16 cellular contexts compared by ENCODE assay signal in the genomic region with DNA sequence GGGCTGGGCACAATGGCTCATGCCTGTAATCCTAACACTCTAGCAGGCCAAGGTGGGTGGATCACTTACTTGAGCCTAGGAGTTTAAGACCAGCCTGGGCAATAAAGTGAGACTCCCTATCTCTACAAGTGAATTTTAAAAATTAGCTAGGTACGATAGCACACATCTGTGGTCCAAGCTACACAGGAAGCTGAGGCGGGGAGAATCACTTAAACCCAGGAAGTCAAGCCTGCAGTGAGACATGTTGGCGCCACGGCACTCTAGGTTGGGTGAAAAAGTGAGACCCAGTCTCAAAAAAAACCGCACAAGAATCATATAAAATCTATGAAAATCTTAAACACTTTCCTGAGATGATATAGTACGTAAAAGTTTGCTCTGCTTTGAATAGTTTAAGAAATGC. TPM values are rescaled to one million over a fixed set of nuclear protein-coding genes. Genes with fewer than 3 reads are reported as not detected.
DNase-seq lines count a peak whose midpoint lies in the region; ATAC-seq and TF ChIP-seq lines count a peak whose summit lies in the region.
"Had no signal": no experiment of that assay in that cellular context is flagged by ENCODE, and none has a peak within 500 bp of the region (broad histone marks: within the 10 kb centered on the region; RNA-seq: fewer than 3 reads in every experiment).

No MANE protein-coding gene starts in this region.

- H3K27me3 ChIP-seq in CD8-positive, alpha-beta memory T cell (ENCODE audit: insufficient read depth, low read length, poor library complexity, severe bottlenecking), result no peaks in the 10 kb centered on the region

- no peak overlapping the region for H2AFZ ChIP-seq in OCI-LY7 (ENCODE audit: low read length)

- peak overlapping the region in 6 of 8 donors; percentile 40 to 81 (median 64) for H3K27ac Mint-ChIP-seq in CD8-positive, alpha-beta memory T cell
- peak overlapping the region in 2 of 3 donors; percentile 67 to 73 for H3K27ac Mint-ChIP-seq in IgD-negative memory B cell
- H3K27ac Mint-ChIP-seq in effector memory CD8-positive, alpha-beta T cell, result peak overlapping the region; percentile 26 to 55
- H3K27ac Mint-ChIP-seq in nephron progenitor cell, result peak overlapping the region; percentile 73
- H3K27ac Mint-ChIP-seq: B cell; CD4-positive, alpha-beta T cell had no signal

- no peak for ATAC-seq in effector memory CD8-positive, alpha-beta T cell (replicated peaks)

- H3K4me3 Mint-ChIP-seq in CD8-positive, alpha-beta memory T cell, result peak overlapping the region in 2 of 7 donors; percentile 3 to 28
- H3K4me3 Mint-ChIP-seq in IgD-negative memory B cell (peak overlapping the region in 1 of 4 donors; percentile 43), nephron progenitor cell (no peak overlapping the region)
- H3K4me3 Mint-ChIP-seq in effector memory CD8-positive, alpha-beta T cell, result no peak overlapping the region
- H3K4me3 Mint-ChIP-seq: B cell; CD4-positive, alpha-beta T cell; H9 had no signal

- H3K36me3 ChIP-seq in CD8-positive, alpha-beta memory T cell (ENCODE audit: insufficient read depth, low read length), result peaks cover 2% of the 10 kb centered on the region
- peaks cover 51% of the 10 kb centered on the region for H3K36me3 ChIP-seq in OCI-LY7 (ENCODE audit: insufficient read depth, low read length)

- H3K27ac ChIP-seq in CD8-positive, alpha-beta memory T cell (ENCODE audit: low read depth, low read length), result no peak overlapping the region
- no peak overlapping the region for H3K27ac ChIP-seq in OCI-LY7 (ENCODE audit: low read depth, low read length, poor library complexity, severe bottlenecking)

- BruUV-seq in OCI-LY7 (replicated peaks; lab: Mats Ljungman, UMichigan), result no TSS peak

- H3K9me3 ChIP-seq in CD8-positive, alpha-beta memory T cell (ENCODE audit: low read length), result no peaks in the 10 kb centered on the region
- H3K9me3 ChIP-seq in OCI-LY7 (ENCODE audit: low read length), result no peaks in the 10 kb centered on the region

- POLR2A ChIA-PET in CD8-positive, alpha-beta memory T cell (lab: Charles Lee), result interaction anchor here (0.8 kb wide), 1 partner anchor 241 kb away, joined by 6 read pairs; no protein-coding TSS in a partner anchor
- POLR2A ChIA-PET in OCI-LY7 (lab: Charles Lee), result interaction anchor here (0.7 kb wide), 1 partner anchor 250 kb away, joined by 3 read pairs; the partner anchor contains the start of gene SLC35A3

- no peaks in the 10 kb centered on the region for H3K27me3 Mint-ChIP-seq in CD8-positive, alpha-beta memory T cell
- H3K27me3 Mint-ChIP-seq in IgD-negative memory B cell (no peaks in the 10 kb centered on the region), nephron progenitor cell (ENCODE audit: low read depth, poor library complexity) (no peaks in the 10 kb centered on the region)
- no peaks in the 10 kb centered on the region for H3K27me3 Mint-ChIP-seq in effector memory CD8-positive, alpha-beta T cell
- H3K27me3 Mint-ChIP-seq: B cell; CD4-positive, alpha-beta T cell had no signal

- H3K36me3 Mint-ChIP-seq in CD8-positive, alpha-beta memory T cell, result peaks cover 12 to 53% (median 18%) of the 10 kb centered on the region in 3 donors
- H3K36me3 Mint-ChIP-seq in IgD-negative memory B cell (peaks cover 10% of the 10 kb centered on the region), nephron progenitor cell (ENCODE audit: low read depth) (peaks cover 18% of the 10 kb centered on the region)
- peaks cover 24% of the 10 kb centered on the region for H3K36me3 Mint-ChIP-seq in effector memory CD8-positive, alpha-beta T cell (ENCODE audit: insufficient read depth)

- H3K79me2 ChIP-seq in OCI-LY7 (ENCODE audit: insufficient read depth, low read depth, low read length), result no peaks in the 10 kb centered on the region

- peaks cover 5 to 18% (median 15%) of the 10 kb centered on the region in 3 donors for H3K4me1 Mint-ChIP-seq in CD8-positive, alpha-beta memory T cell
- H3K4me1 Mint-ChIP-seq in IgD-negative memory B cell (no peaks in the 10 kb centered on the region), nephron progenitor cell (no peaks in the 10 kb centered on the region)
- H3K4me1 Mint-ChIP-seq in effector memory CD8-positive, alpha-beta T cell (ENCODE audit: low read depth in 2 of 2), result peaks cover 0 to 12% of the 10 kb centered on the region in 2 donors
- H3K4me1 Mint-ChIP-seq: B cell, H9 had no signal

- no peak overlapping the region for H3K4me2 ChIP-seq in OCI-LY7 (ENCODE audit: low read length)

- CTCF ChIA-PET in CD8-positive, alpha-beta memory T cell (lab: Charles Lee), result no interaction called here
- CTCF ChIA-PET in OCI-LY7 (lab: Charles Lee; ENCODE audit: unreplicated experiment), result interaction anchor here (0.6 kb wide), 1 partner anchor 31 kb away, joined by 3 read pairs; no protein-coding TSS in a partner anchor

- no peaks in the 10 kb centered on the region for H3K4me1 ChIP-seq in CD8-positive, alpha-beta memory T cell (ENCODE audit: insufficient read depth, low read length)
- H3K4me1 ChIP-seq in OCI-LY7 (ENCODE audit: insufficient read depth, low read length, poor library complexity, severe bottlenecking), result no peaks in the 10 kb centered on the region

- H3K9me3 Mint-ChIP-seq in CD8-positive, alpha-beta memory T cell, result no peaks in the 10 kb centered on the region
- H3K9me3 Mint-ChIP-seq in IgD-negative memory B cell (no peaks in the 10 kb centered on the region), nephron progenitor cell (no peaks in the 10 kb centered on the region)
- no peaks in the 10 kb centered on the region for H3K9me3 Mint-ChIP-seq in effector memory CD8-positive, alpha-beta T cell
- H3K9me3 Mint-ChIP-seq: CD4-positive, alpha-beta T cell; H9 had no signal

- no peaks in the 10 kb centered on the region for H3K9me2 ChIP-seq in OCI-LY7 (ENCODE audit: insufficient read depth, low read length)

- TF ChIP-seq CTCF in nephron progenitor cell (IDR thresholded peaks at IDR 0.05) (no peak), OCI-LY7 (conservative IDR thresholded peaks at IDR 0.05; ENCODE audit: low read length) (no peak)

- H4K20me1 ChIP-seq in OCI-LY7 (ENCODE audit: insufficient read depth, low read length), result no peaks in the 10 kb centered on the region

- DNase-seq in CD8-positive, alpha-beta memory T cell, result no peak
- DNase-seq in effector memory CD8-positive, alpha-beta T cell, result no peak
- DNase-seq in nephron progenitor cell (no peak), OCI-LY7 (ENCODE audit: low spot score) (no peak), NCI-H1417 (lab: John Stamatoyannopoulos, UW) (no peak), mesenteric fat pad (ENCODE audit: low spot score) (no peak)
- DNase-seq: C1 segment of cervical spinal cord; CD4-positive, alpha-beta T cell; DMS153; DMS79 treated with DMSO at 0.1 percent for 48 hours; GDM1; GOT3; H9 had no signal

- intact Hi-C loops in OCI-LY7 (cut with micrococcal nuclease; ENCODE audit: unreplicated experiment), result no loop called here

- H3K4me3 ChIP-seq in CD8-positive, alpha-beta memory T cell (ENCODE audit: low read length), result no peak overlapping the region
- H3K4me3 ChIP-seq in OCI-LY7 (ENCODE audit: low read depth, low read length, poor library complexity, severe bottlenecking), result no peak overlapping the region

RNA-seq across cellular contexts. Expression of gene DBT, which starts 30.2 kb away (rescaled TPM):
- 10 to 100 TPM; 13.6 to 13.9 TPM for total RNA-seq in CD8-positive, alpha-beta memory T cell
- polyA plus RNA-seq in CD8-positive, alpha-beta memory T cell, result 6.0 TPM
- polyA plus RNA-seq in IgD-negative memory B cell, result 4.6 TPM
- 1.8 and 3.3 TPM in 2 replicates for total RNA-seq in OCI-LY7 (2014; rRNA removed; shearing (Covaris generic))
- total RNA-seq in OCI-LY7 (2022) (11.4 and 13.6 TPM in 2 replicates), mesenteric fat pad (9.3 TPM)

RNA-seq across cellular contexts. Expression of gene LRRC39, which starts 41.4 kb away (rescaled TPM):
- under 1 TPM; 0.53 TPM for total RNA-seq in CD8-positive, alpha-beta memory T cell
- not detected for polyA plus RNA-seq in CD8-positive, alpha-beta memory T cell
- polyA plus RNA-seq in IgD-negative memory B cell, result not detected
- 0.51 and 1.5 TPM in 2 replicates for total RNA-seq in OCI-LY7 (2014; rRNA removed; shearing (Covaris generic))
- 0.96 and 1.8 TPM in 2 replicates for total RNA-seq in OCI-LY7 (2022)
- total RNA-seq in mesenteric fat pad, result 1.0 TPM
- total RNA-seq: HT1080 had no signal

RNA-seq across cellular contexts. Expression of gene RTCA, which starts 46.6 kb away (rescaled TPM):
- 10 to 100 TPM; 64.5 to 68.3 TPM for total RNA-seq in CD8-positive, alpha-beta memory T cell
- 25.2 TPM for polyA plus RNA-seq in CD8-positive, alpha-beta memory T cell
- 19.4 TPM for polyA plus RNA-seq in IgD-negative memory B cell
- total RNA-seq in OCI-LY7 (2014; rRNA removed; shearing (Covaris generic)), result 25.9 and 45.4 TPM in 2 replicates
- total RNA-seq in OCI-LY7 (2022) (40.0 and 42.7 TPM in 2 replicates), mesenteric fat pad (28.7 TPM)
